In the genomic region with DNA sequence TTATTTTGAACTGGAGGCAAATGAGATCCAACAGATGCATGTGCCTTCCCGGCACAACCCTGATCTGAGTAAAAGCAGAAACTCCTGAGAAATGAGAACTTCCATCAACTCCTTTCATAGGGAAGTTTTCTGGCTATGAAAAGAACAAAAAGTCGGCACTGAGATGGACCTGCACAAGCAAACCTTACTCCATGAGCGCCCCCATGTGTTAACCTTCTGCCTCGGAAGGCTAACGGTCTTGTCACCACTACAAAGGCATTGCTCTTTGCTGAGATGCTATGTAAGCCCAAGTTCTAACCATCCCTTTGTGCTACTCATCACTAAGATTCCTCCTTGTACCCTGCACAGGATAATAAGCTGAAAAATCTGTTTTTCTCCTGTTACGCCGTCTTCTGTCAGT, we compare ENCODE assay signal across 11 cellular contexts. TPM values are rescaled to one million over a fixed set of nuclear protein-coding genes. Genes with fewer than 3 reads are reported as not detected.
DNase-seq lines count a peak whose midpoint lies in the region; ATAC-seq and TF ChIP-seq lines count a peak whose summit lies in the region.
"Had no signal": no experiment of that assay in that cellular context is flagged by ENCODE, and none has a peak within 500 bp of the region (broad histone marks: within the 10 kb centered on the region; RNA-seq: fewer than 3 reads in every experiment).

No MANE protein-coding gene starts in this region.

- no peak overlapping the region for H4K91ac ChIP-seq in neuronal stem cell (ENCODE audit: low read depth, low read length, poor library complexity)

- H3K9ac ChIP-seq in GM23248 (no peak overlapping the region), PC-3 (ENCODE audit: low read length) (no peak overlapping the region), neuronal stem cell (ENCODE audit: low read depth, low read length, poor library complexity) (no peak overlapping the region)

- intact Hi-C loops in PC-3 (cut with micrococcal nuclease) (loop anchor here (2.0 to 10.0 kb wide), 4 partner anchors 145 to 608 kb away; no protein-coding TSS in a partner anchor), ascending aorta (cut with DNase I) (no loop called here), stomach (cut with DNase I; ENCODE audit: low total_unique reads) (no loop called here)

- no peak overlapping the region for H2BK5ac ChIP-seq in neuronal stem cell (ENCODE audit: low read length)

- H3K4me2 ChIP-seq in GM23248 (ENCODE audit: unreplicated experiment) (no peak overlapping the region), PC-3 (ENCODE audit: low read length) (no peak overlapping the region), neuronal stem cell (ENCODE audit: insufficient read depth, low read length, poor library complexity, severe bottlenecking) (no peak overlapping the region)

- no peak overlapping the region for H3K4ac ChIP-seq in neuronal stem cell (ENCODE audit: low read length)

- H3K9me3 ChIP-seq in GM23248 (ENCODE audit: low read depth) (peaks cover 3% of the 10 kb centered on the region), PC-3 (ENCODE audit: low read length) (no peaks in the 10 kb centered on the region), ascending aorta (no peaks in the 10 kb centered on the region), neuronal stem cell (replicated peaks in 1 of 2; ENCODE audit: control insufficient read depth in 2 of 2, insufficient read depth in 1 of 2, low read depth in 1 of 2, low read length in 2 of 2) (no peaks in the 10 kb centered on the region), stomach (no peaks in the 10 kb centered on the region)
- H3K9me3 ChIP-seq: uterus had no signal

- DNase-seq in COLO829 (ENCODE audit: low spot score) (peak; percentile 6), GM23248 (peak; percentile 27), PC-3 (peak; percentile 68), fibroblast of the aortic adventitia (ENCODE audit: low read depth) (peak; percentile 2), ascending aorta (ENCODE audit: low spot score in 2 of 2) (no peak), neuronal stem cell (ENCODE audit: low spot score) (no peak), stomach (no peak)
- DNase-seq: stimulated activated CD4-positive, alpha-beta T cell treated with anti-CD3 and anti-CD28 coated beads, Interleukin-12 subunit alpha, Interleukin-12 subunit beta, amount 100 ng/mL, for 4 hours; T-cell; uterus had no signal

- H3K4me3 ChIP-seq in GM23248 (no peak overlapping the region), PC-3 (ENCODE audit: low read length) (no peak overlapping the region), fibroblast of the aortic adventitia (ENCODE audit: low read depth, low read length) (no peak overlapping the region), ascending aorta (no peak overlapping the region), neuronal stem cell (ENCODE audit: low read length in 2 of 2) (no peak overlapping the region), stomach (no peak overlapping the region)
- H3K4me3 ChIP-seq: uterus had no signal

- no peaks in the 10 kb centered on the region for H3K9me2 ChIP-seq in GM23248 (ENCODE audit: insufficient read depth)
- H3K9me2 ChIP-seq in PC-3 (replicated peaks; ENCODE audit: low read length) = no peaks in the 10 kb centered on the region

- TF ChIP-seq EP300 in stomach (IDR thresholded peaks at IDR 0.05) = no peak

- CTCF ChIA-PET in PC-3 (lab: Charles Lee) = no interaction called here

- 40 to 47% methylated on average over 7 of the region's 7 CpGs for WGBS in GM23248 (ENCODE audit: low coverage in 1 of 2, low lambda C conversion rate in 2 of 2, missing lambda C conversion rate in 2 of 2), 2 experiments
- no CpG with 5 or more reads among the region's 7 CpGs for WGBS in neuronal stem cell (ENCODE audit: extremely low coverage in 2 of 2, insufficient read length in 2 of 2, insufficient replicate concordance in 1 of 2), 2 donors
- WGBS in stomach, 5 donors = 55 to 66% (median 59%) methylated on average over 7 of the region's 7 CpGs

- TF ChIP-seq CTCF in PC-3 (conservative IDR thresholded peaks at IDR 0.05; ENCODE audit: low read depth, low read length) = peak; percentile 69
- peak; percentile 10 for TF ChIP-seq CTCF in fibroblast of the aortic adventitia (IDR thresholded peaks at IDR 0.05; ENCODE audit: insufficient read depth, low read length)
- TF ChIP-seq CTCF in ascending aorta (IDR thresholded peaks at IDR 0.05) = no peak
- TF ChIP-seq CTCF in stomach (IDR thresholded peaks at IDR 0.05) = no peak

- peaks cover 6% of the 10 kb centered on the region; the same call in 1 of the 2 replicates for H3K27me3 ChIP-seq in GM23248 (replicated peaks; ENCODE audit: insufficient read depth)
- H3K27me3 ChIP-seq in PC-3 (ENCODE audit: low read length) = peaks cover 13% of the 10 kb centered on the region; the same call in 1 of the 2 replicates
- no peaks in the 10 kb centered on the region for H3K27me3 ChIP-seq in ascending aorta
- H3K27me3 ChIP-seq in neuronal stem cell (ENCODE audit: control insufficient read depth in 3 of 3, insufficient read depth in 3 of 3, low read depth in 1 of 3, low read length in 3 of 3) = no peaks in the 10 kb centered on the region
- H3K27me3 ChIP-seq in stomach = no peaks in the 10 kb centered on the region
- H3K27me3 ChIP-seq: uterus had no signal

- POLR2A ChIA-PET in PC-3 (lab: Charles Lee; ENCODE audit: unreplicated experiment) = no interaction called here

- no peak overlapping the region for H2BK12ac ChIP-seq in neuronal stem cell (ENCODE audit: low read length)

- H3F3A ChIP-seq in GM23248 (ENCODE audit: insufficient read depth) = no peaks in the 10 kb centered on the region
- H3F3A ChIP-seq in PC-3 (ENCODE audit: low read length, unreplicated experiment) = no peaks in the 10 kb centered on the region

- no peaks in the 10 kb centered on the region for H3K79me1 ChIP-seq in neuronal stem cell (ENCODE audit: low read depth, low read length)

- H4K20me1 ChIP-seq in GM23248 (ENCODE audit: insufficient read depth) (no peaks in the 10 kb centered on the region), PC-3 (ENCODE audit: low read length) (no peaks in the 10 kb centered on the region)

- H3K4me1 ChIP-seq in GM23248 (ENCODE audit: insufficient read depth) = no peaks in the 10 kb centered on the region
- H3K4me1 ChIP-seq in PC-3 (ENCODE audit: insufficient read depth, low read length) = no peaks in the 10 kb centered on the region
- no peaks in the 10 kb centered on the region for H3K4me1 ChIP-seq in ascending aorta
- H3K4me1 ChIP-seq in neuronal stem cell (ENCODE audit: control insufficient read depth in 2 of 2, insufficient read depth in 1 of 2, low read depth in 1 of 2, low read length in 2 of 2) = no peaks in the 10 kb centered on the region
- no peaks in the 10 kb centered on the region for H3K4me1 ChIP-seq in stomach
- H3K4me1 ChIP-seq: uterus had no signal

- no peak overlapping the region for H3K27ac ChIP-seq in GM23248
- no peak overlapping the region for H3K27ac ChIP-seq in PC-3 (ENCODE audit: low read length)
- H3K27ac ChIP-seq in ascending aorta = no peak overlapping the region
- no peak overlapping the region for H3K27ac ChIP-seq in neuronal stem cell (replicated peaks; ENCODE audit: low read length)
- no peak overlapping the region for H3K27ac ChIP-seq in stomach
- H3K27ac ChIP-seq: uterus had no signal

- no peak overlapping the region for H2BK120ac ChIP-seq in neuronal stem cell (ENCODE audit: low read depth, low read length)

- H4K8ac ChIP-seq in neuronal stem cell (ENCODE audit: low read depth, low read length) = no peak overlapping the region

- H2AFZ ChIP-seq in GM23248 (no peak overlapping the region), PC-3 (ENCODE audit: low read length) (no peak overlapping the region), neuronal stem cell (ENCODE audit: low read length) (no peak overlapping the region)

- H2BK15ac ChIP-seq in neuronal stem cell (ENCODE audit: low read length) = no peak overlapping the region

- in situ Hi-C loops in GM23248 (cut with MboI) = no loop called here

- no peak overlapping the region for H3K23ac ChIP-seq in neuronal stem cell (ENCODE audit: low read depth, low read length, poor library complexity)

- H2AK5ac ChIP-seq in neuronal stem cell (ENCODE audit: low read depth, low read length) = no peak overlapping the region

- BruUV-seq in PC-3 (replicated peaks; lab: Mats Ljungman, UMichigan) = no TSS peak

- peak; percentile 67 for ATAC-seq in PC-3
- no peak for ATAC-seq in GM18867 (IDR thresholded peaks at IDR 0.05; ENCODE audit: unreplicated experiment)
- ATAC-seq: T-cell had no signal

- H3K79me2 ChIP-seq in GM23248 (ENCODE audit: insufficient read depth) (no peaks in the 10 kb centered on the region), PC-3 (ENCODE audit: low read length) (no peaks in the 10 kb centered on the region)

- no peak for TF ChIP-seq POLR2A in stomach (IDR thresholded peaks at IDR 0.05)

- H3K14ac ChIP-seq in neuronal stem cell (ENCODE audit: low read length) = no peak overlapping the region

- H3K18ac ChIP-seq in neuronal stem cell (ENCODE audit: low read length) = no peak overlapping the region

- H3K36me3 ChIP-seq in GM23248 (ENCODE audit: low read depth) = no peaks in the 10 kb centered on the region
- no peaks in the 10 kb centered on the region for H3K36me3 ChIP-seq in PC-3 (ENCODE audit: low read depth, low read length)
- no peaks in the 10 kb centered on the region for H3K36me3 ChIP-seq in ascending aorta
- H3K36me3 ChIP-seq in neuronal stem cell (replicated peaks in 1 of 2; ENCODE audit: control insufficient read depth in 2 of 2, insufficient read depth in 2 of 2, low read length in 2 of 2) = no peaks in the 10 kb centered on the region
- no peaks in the 10 kb centered on the region for H3K36me3 ChIP-seq in stomach
- H3K36me3 ChIP-seq: uterus had no signal

RNA-seq across cellular contexts. Expression of gene SULT1C3, which starts 57.3 kb away (rescaled TPM):
- total RNA-seq in GM23248 (2014; rRNA removed; shearing (Covaris generic)) = not detected in 2 replicates
- polyA plus RNA-seq in GM23248 (2016; fragmentation: Nextera tagmentation; extraction: Ambion mirVana) (not detected in 2 replicates), stomach (1 to 10 TPM in 1 of 3 donors, not detected in 2; 2.1 TPM)
- total RNA-seq in PC-3 (2014; rRNA removed) (not detected in 2 replicates), fibroblast of the aortic adventitia (ENCODE audit: low replicate concordance) (not detected in 2 replicates), ascending aorta (not detected), stomach (under 1 TPM in 1 of 5 donors, not detected in 4; 0.73 TPM)
- not detected for polyA plus RNA-seq in neuronal stem cell (2013, experiment 1 of 2)
- not detected for polyA plus RNA-seq in neuronal stem cell (2013, experiment 2 of 2)
- total RNA-seq: T-cell, uterus had no signal

Comparison
In these comparisons a context has a peak if more than half of its experiments do, and no peak if none do; other contexts are left out.
1. DNase-seq: peak in COLO829 (single experiment), GM23248 (single experiment), PC-3 (single experiment) and fibroblast of the aortic adventitia (single experiment); none in ascending aorta (0 of 2), neuronal stem cell (single experiment) and stomach (single experiment).
2. CTCF ChIP-seq: peak in PC-3 (single experiment) and fibroblast of the aortic adventitia (single experiment); none in ascending aorta (0 of 3) and stomach (0 of 7).